24 cellular contexts compared by ENCODE assay signal in the genomic region with DNA sequence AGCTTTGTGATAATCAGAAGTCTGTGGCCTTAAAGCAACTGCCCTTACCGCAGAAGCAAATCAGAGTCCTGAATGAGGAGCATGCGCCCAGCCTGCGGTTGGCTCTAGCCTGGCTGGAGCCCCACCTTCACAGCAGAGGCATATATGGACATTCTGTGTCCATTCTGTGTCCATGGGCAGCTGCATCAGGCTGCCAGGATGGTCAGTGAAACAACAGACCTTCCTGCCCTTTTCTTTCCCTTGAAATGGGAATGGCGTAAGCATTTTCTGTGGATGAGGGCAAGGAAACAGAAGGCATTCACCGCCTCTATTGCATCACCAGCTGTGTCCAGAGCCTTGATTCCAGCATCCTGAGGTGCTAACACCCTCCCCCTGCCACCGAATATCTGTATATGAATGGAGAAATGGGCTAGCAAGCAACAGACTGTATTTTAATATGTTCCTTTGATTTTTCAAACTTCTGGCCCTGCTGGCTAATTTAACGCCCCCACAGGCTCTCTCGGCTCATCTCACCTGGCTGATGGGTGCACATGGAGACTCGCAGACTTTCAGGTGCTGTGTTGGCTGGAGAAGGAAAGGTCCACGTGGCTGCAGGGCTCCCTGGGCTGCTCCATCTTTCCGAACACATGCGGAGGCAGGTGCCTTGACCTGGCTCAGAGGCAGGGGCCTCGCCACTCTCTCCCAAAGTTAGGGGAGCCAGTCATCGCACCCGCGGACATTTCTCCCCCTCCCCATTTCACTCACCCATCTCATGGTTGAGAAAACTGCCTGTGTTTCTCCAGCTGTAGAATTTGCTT.
DNase-seq lines count a peak whose midpoint lies in the region; ATAC-seq and TF ChIP-seq lines count a peak whose summit lies in the region.
"Had no signal": no experiment of that assay in that cellular context is flagged by ENCODE, and none has a peak within 500 bp of the region (broad histone marks: within the 10 kb centered on the region; RNA-seq: fewer than 3 reads in every experiment).

No MANE protein-coding gene starts in this region.

- no peak overlapping the region for H4K91ac ChIP-seq in trophoblast cell (ENCODE audit: low read depth, low read length)

- H3K18ac ChIP-seq in trophoblast cell (ENCODE audit: low read length), result no peak overlapping the region

- WGBS in trophoblast cell (ENCODE audit: extremely low coverage, insufficient coverage, insufficient read length), result no CpG with 5 or more reads among the region's 16 CpGs

- H3K14ac ChIP-seq in trophoblast cell (ENCODE audit: low read length), result no peak overlapping the region

- peaks cover 93% of the 10 kb centered on the region for H4K20me1 ChIP-seq in BLaER1

- H3K79me1 ChIP-seq in trophoblast cell (ENCODE audit: low read length), result no peaks in the 10 kb centered on the region

- H3K9ac ChIP-seq in BLaER1 (no peak overlapping the region), trophoblast cell (ENCODE audit: low read length) (no peak overlapping the region)

- H2BK120ac ChIP-seq in trophoblast cell (ENCODE audit: insufficient read depth, low read length, poor library complexity), result no peak overlapping the region

- no peak for TF ChIP-seq CTCF in ascending aorta (IDR thresholded peaks at IDR 0.05)

- intact Hi-C loops in ascending aorta (cut with DNase I), result loop anchor here (2.0 kb wide), 1 partner anchor 43 kb away; no protein-coding TSS in a partner anchor

- no peaks in the 10 kb centered on the region for H3K27me3 ChIP-seq in BLaER1
- no peaks in the 10 kb centered on the region for H3K27me3 ChIP-seq in ascending aorta
- no peaks in the 10 kb centered on the region for H3K27me3 ChIP-seq in trophoblast cell (ENCODE audit: insufficient read depth, low read length)
- H3K27me3 ChIP-seq in SJCRH30, result no peaks in the 10 kb centered on the region
- H3K27me3 ChIP-seq: BE2C had no signal

- peaks cover 61% of the 10 kb centered on the region for H3K4me1 ChIP-seq in BLaER1
- H3K4me1 ChIP-seq in ascending aorta, result peaks cover 15 to 52% of the 10 kb centered on the region in 2 donors
- peaks cover 0 to under 1% of the 10 kb centered on the region in 2 experiments for H3K4me1 ChIP-seq in trophoblast cell (ENCODE audit: control insufficient read depth in 1 of 2, insufficient read depth in 2 of 2, low read length in 2 of 2)
- H3K4me1 ChIP-seq in SJCRH30, result no peaks in the 10 kb centered on the region
- H3K4me1 ChIP-seq: BE2C had no signal

- 0 out of 2 replicates have a peak overlapping the region, but pooled peaks have one; percentile 15 for H3K27ac ChIP-seq in BLaER1
- H3K27ac ChIP-seq in ascending aorta, result peak overlapping the region; percentile 93 to 95
- H3K27ac ChIP-seq in trophoblast cell (ENCODE audit: low read depth, low read length), result no peak overlapping the region
- H3K27ac ChIP-seq in SJCRH30, result no peak overlapping the region
- H3K27ac ChIP-seq: HL-60 had no signal

- ATAC-seq in left lobe of liver (peak; percentile 67), HG03460 (IDR thresholded peaks at IDR 0.05; ENCODE audit: unreplicated experiment) (no peak), GM21723 (IDR thresholded peaks at IDR 0.05; ENCODE audit: unreplicated experiment) (no peak)
- ATAC-seq: HCT116 had no signal

- H4K12ac ChIP-seq in trophoblast cell (ENCODE audit: low read depth, low read length), result no peak overlapping the region

- H3K23ac ChIP-seq in trophoblast cell (ENCODE audit: low read length), result no peak overlapping the region

- no peak overlapping the region for H2AFZ ChIP-seq in trophoblast cell (ENCODE audit: insufficient read depth, low read length, poor library complexity)

- no peak overlapping the region for H3K4me2 ChIP-seq in BLaER1
- no peak overlapping the region for H3K4me2 ChIP-seq in trophoblast cell (ENCODE audit: low read length)

- peak overlapping the region; percentile 23 for H2BK5ac ChIP-seq in trophoblast cell (ENCODE audit: low read depth, low read length, poor library complexity)

- H3K4me3 ChIP-seq in BLaER1, result no peak overlapping the region
- H3K4me3 ChIP-seq in ascending aorta, result no peak overlapping the region
- H3K4me3 ChIP-seq in trophoblast cell (ENCODE audit: low read depth, low read length), result no peak overlapping the region
- H3K4me3 ChIP-seq in SJCRH30, result no peak overlapping the region

- no peak overlapping the region for H2BK12ac ChIP-seq in trophoblast cell (ENCODE audit: low read length)

- DNase-seq in ascending aorta (ENCODE audit: low spot score in 2 of 2) (no peak), left lobe of liver (ENCODE audit: low spot score) (no peak), trophoblast cell (peak; percentile 11 to 46), SJCRH30 (no peak), amniotic stem cell (lab: John Stamatoyannopoulos, UW) (no peak)
- DNase-seq: 8988T; ACHN; BE2C; CD4-positive, CD25-positive, alpha-beta regulatory T cell; GOT3; Karpas-422; NCI-H1092; NCI-H146; NCI-H1930; NCI-H446; NCI-H524 treated with DMSO at 0.1 percent for 48 hours; NCI-H82; Right ventricle myocardium superior; RPMI8226 had no signal

- H4K8ac ChIP-seq in trophoblast cell (ENCODE audit: low read depth, low read length), result no peak overlapping the region

- no peak overlapping the region for H3K4ac ChIP-seq in trophoblast cell (ENCODE audit: low read depth, low read length)

- H2AK5ac ChIP-seq in trophoblast cell (ENCODE audit: low read length), result no peak overlapping the region

- H3K9me3 ChIP-seq in BLaER1, result no peaks in the 10 kb centered on the region
- H3K9me3 ChIP-seq in ascending aorta, result no peaks in the 10 kb centered on the region
- H3K9me3 ChIP-seq in trophoblast cell (ENCODE audit: insufficient read depth, low read depth, low read length), result no peaks in the 10 kb centered on the region
- no peaks in the 10 kb centered on the region for H3K9me3 ChIP-seq in SJCRH30 (replicated peaks)
- H3K9me3 ChIP-seq: BE2C had no signal

- H3K36me3 ChIP-seq in BLaER1 (peaks cover 71% of the 10 kb centered on the region), ascending aorta (no peaks in the 10 kb centered on the region), trophoblast cell (ENCODE audit: control insufficient read depth in 1 of 2, insufficient read depth in 2 of 2, low read length in 2 of 2) (peaks cover 4 to 6% of the 10 kb centered on the region in 2 experiments), SJCRH30 (0 out of 2 replicates have a peak, but pooled peaks cover 2% of the 10 kb centered on the region)
- H3K36me3 ChIP-seq: BE2C had no signal

- no peaks in the 10 kb centered on the region for H3K79me2 ChIP-seq in trophoblast cell (ENCODE audit: control insufficient read depth, insufficient read depth, low read length, poor library complexity)

Comparison
In these comparisons a context has a peak if more than half of its experiments do, and no peak if none do; other contexts are left out.
1. H3K27ac ChIP-seq: peak in BLaER1 (single experiment) and ascending aorta (2 of 2); none in trophoblast cell (single experiment) and SJCRH30 (single experiment).
2. DNase-seq: peak in trophoblast cell (2 of 2); none in ascending aorta (0 of 2), left lobe of liver (single experiment), SJCRH30 (0 of 2) and amniotic stem cell (single experiment).